In genomic region chr12:95653761-95654546, GRCh38 we compare ENCODE assay signal across 8 cellular contexts.
A peak's percentile ranks its signal among the peaks of the same experiment; 100 is the strongest.
DNase-seq lines count a peak whose midpoint lies in the region; ATAC-seq and TF ChIP-seq lines count a peak whose summit lies in the region.

No MANE protein-coding gene starts in this region.

- TF ChIP-seq EP300 in gastroesophageal sphincter (IDR thresholded peaks at IDR 0.05) (no peak), ovary (IDR thresholded peaks at IDR 0.05) (no peak)

- intact Hi-C loops in ovary (cut with DNase I) = no loop called here

- no peak overlapping the region for H3K4me3 Mint-ChIP-seq in WTC11
- no peak overlapping the region for H3K4me3 Mint-ChIP-seq in stimulated activated effector memory CD8-positive, alpha-beta T cell treated with anti-CD3 and anti-CD28 coated beads, Interleukin-12 subunit alpha, Interleukin-12 subunit beta, amount 100 ng/mL, for 72 hours
- no peak overlapping the region for H3K4me3 Mint-ChIP-seq in glutamatergic neuron (ENCODE audit: unreplicated experiment)

- POLR2A ChIA-PET in WTC11 (lab: Charles Lee) = no interaction called here

- CTCF ChIA-PET in WTC11 (lab: Charles Lee) = no interaction called here

- H3K9me3 ChIP-seq in gastroesophageal sphincter = no peaks in the 10 kb centered on the region
- H3K9me3 ChIP-seq in ovary = no peaks in the 10 kb centered on the region

- H3K4me1 Mint-ChIP-seq in WTC11 = peaks cover 2% of the 10 kb centered on the region
- peaks cover 6% of the 10 kb centered on the region for H3K4me1 Mint-ChIP-seq in stimulated activated effector memory CD8-positive, alpha-beta T cell treated with anti-CD3 and anti-CD28 coated beads, Interleukin-12 subunit alpha, Interleukin-12 subunit beta, amount 100 ng/mL, for 72 hours
- no peaks in the 10 kb centered on the region for H3K4me1 Mint-ChIP-seq in glutamatergic neuron (ENCODE audit: low read depth, unreplicated experiment)

- 48 to 81% methylated on average over 6 to 8 of the region's 9 CpGs for WGBS in gastroesophageal sphincter (ENCODE audit: low coverage in 1 of 2), 2 donors
- WGBS in ovary, 3 donors = 51 to 60% (median 51%) methylated on average over 9 of the region's 9 CpGs

- TF ChIP-seq CTCF in WTC11 (IDR thresholded peaks at IDR 0.05) (no peak), gastroesophageal sphincter (IDR thresholded peaks at IDR 0.05) (no peak), ovary (IDR thresholded peaks at IDR 0.05) (no peak), glutamatergic neuron (IDR thresholded peaks at IDR 0.05; ENCODE audit: partially characterized antibody, unreplicated experiment) (no peak)

- H3K4me3 ChIP-seq in gastroesophageal sphincter (no peak overlapping the region), ovary (no peak overlapping the region)

- 0 out of 2 replicates have a peak overlapping the region, but pooled peaks have one; percentile 55 for H3K27ac Mint-ChIP-seq in WTC11
- peak overlapping the region; percentile 87 for H3K27ac Mint-ChIP-seq in stimulated activated effector memory CD8-positive, alpha-beta T cell treated with anti-CD3 and anti-CD28 coated beads, Interleukin-12 subunit alpha, Interleukin-12 subunit beta, amount 100 ng/mL, for 72 hours
- no peak overlapping the region for H3K27ac Mint-ChIP-seq in glutamatergic neuron (ENCODE audit: unreplicated experiment)

- H3K27me3 Mint-ChIP-seq in WTC11 (ENCODE audit: low read depth) (no peaks in the 10 kb centered on the region), glutamatergic neuron (ENCODE audit: unreplicated experiment) (no peaks in the 10 kb centered on the region)

- H3K27ac ChIP-seq in gastroesophageal sphincter (peak overlapping the region in 3 of 4 donors; percentile 55 to 67 (median 60)), ovary (no peak overlapping the region)

- H3K36me3 ChIP-seq in gastroesophageal sphincter (no peaks in the 10 kb centered on the region), ovary (no peaks in the 10 kb centered on the region)

- H3K4me1 ChIP-seq in gastroesophageal sphincter = peaks cover 0 to 28% (median 5%) of the 10 kb centered on the region in 3 donors
- peaks cover 3% of the 10 kb centered on the region for H3K4me1 ChIP-seq in ovary (ENCODE audit: insufficient read depth)

- DNase-seq in HPDE6-E6E7 (ENCODE audit: extremely low spot score) (peak; percentile 72), WTC11 (ENCODE audit: low spot score) (no peak), ovary (no peak), glutamatergic neuron (no peak), DMS 273 treated with DMSO at 0.1 percent for 48 hours (lab: John Stamatoyannopoulos, UW) (no peak), A172 (ENCODE audit: low spot score) (no peak)
- DNase-seq in stimulated activated effector memory CD8-positive, alpha-beta T cell treated with anti-CD3 and anti-CD28 coated beads, Interleukin-12 subunit alpha, Interleukin-12 subunit beta, amount 100 ng/mL, for 72 hours (ENCODE audit: low spot score in 2 of 2) = peak in 1 of 2 donors; percentile 46

- H3K27me3 ChIP-seq in gastroesophageal sphincter (no peaks in the 10 kb centered on the region), ovary (no peaks in the 10 kb centered on the region)

- H3K9me3 Mint-ChIP-seq in WTC11 (peaks cover 12% of the 10 kb centered on the region), glutamatergic neuron (ENCODE audit: unreplicated experiment) (no peaks in the 10 kb centered on the region)
- peaks cover 5% of the 10 kb centered on the region for H3K9me3 Mint-ChIP-seq in stimulated activated effector memory CD8-positive, alpha-beta T cell treated with anti-CD3 and anti-CD28 coated beads, Interleukin-12 subunit alpha, Interleukin-12 subunit beta, amount 100 ng/mL, for 72 hours

- ATAC-seq in WTC11 (no peak), gastroesophageal sphincter (peak; percentile 80)
- peak; percentile 65 for ATAC-seq in stimulated activated effector memory CD8-positive, alpha-beta T cell treated with anti-CD3 and anti-CD28 coated beads, Interleukin-12 subunit alpha, Interleukin-12 subunit beta, amount 100 ng/mL, for 72 hours

- no peak for TF ChIP-seq POLR2A in gastroesophageal sphincter (IDR thresholded peaks at IDR 0.05)
- TF ChIP-seq POLR2A in ovary (IDR thresholded peaks at IDR 0.05) = no peak

- H3K36me3 Mint-ChIP-seq in WTC11 (peaks cover 10% of the 10 kb centered on the region), glutamatergic neuron (ENCODE audit: unreplicated experiment) (no peaks in the 10 kb centered on the region)
- H3K36me3 Mint-ChIP-seq in stimulated activated effector memory CD8-positive, alpha-beta T cell treated with anti-CD3 and anti-CD28 coated beads, Interleukin-12 subunit alpha, Interleukin-12 subunit beta, amount 100 ng/mL, for 72 hours = peaks cover 17% of the 10 kb centered on the region

TF ChIP-seq in WTC11, 78 proteins besides CTCF, POLR2A, EP300 and RAD21:
- peak; percentile 97 for TF ChIP-seq GABPB1 (CRISPR knock-in tag; IDR thresholded peaks at IDR 0.05)
- no peak for TF ChIP-seq ZNF416 (CRISPR knock-in tag; IDR thresholded peaks at IDR 0.05)

Comparison
In these comparisons a context has a peak if more than half of its experiments do, and no peak if none do; other contexts are left out.
1. H3K27ac ChIP-seq: peak in gastroesophageal sphincter (3 of 4); none in ovary (0 of 2).